Comparison of ENCODE assay signal across 7 cellular contexts in the genomic region with DNA sequence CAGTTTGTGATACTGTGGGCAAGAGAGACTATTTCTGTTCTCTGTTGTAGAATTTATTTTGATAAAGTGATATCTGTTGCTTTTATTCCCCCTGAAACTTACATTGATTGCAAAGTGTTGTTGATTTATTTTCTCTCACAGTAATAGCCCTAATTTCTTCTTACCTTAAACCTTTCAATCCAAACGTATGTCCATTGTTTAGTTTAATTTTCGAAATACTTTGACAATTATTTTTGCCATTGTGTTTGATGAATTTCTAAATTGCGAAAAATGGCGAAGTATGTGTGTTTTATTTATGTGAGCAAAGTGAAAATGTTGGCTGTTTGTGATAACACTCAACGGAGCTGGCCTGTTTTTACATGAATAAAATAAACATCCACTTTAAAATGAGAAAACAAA. TPM values are rescaled to one million over a fixed set of nuclear protein-coding genes. Genes with fewer than 3 reads are reported as not detected.
DNase-seq lines count a peak whose midpoint lies in the region; ATAC-seq and TF ChIP-seq lines count a peak whose summit lies in the region.
"Had no signal": no experiment of that assay in that cellular context is flagged by ENCODE, and none has a peak within 500 bp of the region (broad histone marks: within the 10 kb centered on the region; RNA-seq: fewer than 3 reads in every experiment).

No MANE protein-coding gene starts in this region.

- TF ChIP-seq POLR2A in gastrocnemius medialis (IDR thresholded peaks at IDR 0.05), result no peak

- POLR2A ChIA-PET in HEK293 (lab: Yijun Ruan, JAX), result interaction anchor here (0.7 to 3.4 kb wide), 25 partner anchors 9 to 340 kb away, joined by 3 to 62 read pairs (median 5); a partner anchor contains a TSS

- intact Hi-C loops in gastrocnemius medialis (cut with DNase I; ENCODE audit: low total_unique reads), result loop anchor here (2.0 to 5.0 kb wide), 4 partner anchors 71 to 789 kb away; a partner anchor contains a TSS

- H3K27me3 ChIP-seq in ectodermal cell (ENCODE audit: control insufficient read depth, insufficient read depth, low read length, poor library complexity, severe bottlenecking) (peaks cover 25% of the 10 kb centered on the region), gastrocnemius medialis (no peaks in the 10 kb centered on the region)

- WGBS in ectodermal cell, 2 experiments, result 35 to 57% methylated on average over 3 to 4 of the region's 5 CpGs

- no peak for TF ChIP-seq CTCF in HEK293 (tag by site-specific recombination; IDR thresholded peaks at IDR 0.05)
- TF ChIP-seq CTCF in gastrocnemius medialis (IDR thresholded peaks at IDR 0.05 in 4 of 5, conservative IDR thresholded peaks at IDR 0.05 in 1 of 5), result no peak

- H3K9me3 ChIP-seq in HEK293 (ENCODE audit: control insufficient read depth, insufficient read depth, low read depth, low read length) (no peaks in the 10 kb centered on the region), ectodermal cell (ENCODE audit: control insufficient read depth, low read length) (no peaks in the 10 kb centered on the region), gastrocnemius medialis (no peaks in the 10 kb centered on the region)

- CTCF ChIA-PET in HEK293 (lab: Yijun Ruan, JAX), result interaction anchor here (0.7 to 3.3 kb wide), 4 partner anchors 14 to 319 kb away, joined by 4 to 19 read pairs (median 6); a partner anchor contains a TSS

- in situ Hi-C loops in gastrocnemius medialis (cut with MboI; ENCODE audit: low sequenced_read_pairs in 4 of 4), result loop anchor here in 3 of 4 donors (10.0 to 25.0 kb wide), 3 partner anchors 88 to 132 kb away; a partner anchor contains a TSS

- H3K4me1 ChIP-seq in HEK293 (ENCODE audit: control insufficient read depth, insufficient read depth, low read length) (peaks cover 20% of the 10 kb centered on the region; the same call in 1 of the 2 replicates), ectodermal cell (ENCODE audit: control insufficient read depth, insufficient read depth, low read length) (no peaks in the 10 kb centered on the region), gastrocnemius medialis (peaks cover 15 to 27% of the 10 kb centered on the region in 2 donors)

- H3K36me3 ChIP-seq in HEK293 (ENCODE audit: control insufficient read depth in 2 of 2, insufficient read depth in 1 of 2, low read length in 2 of 2) (peaks cover 0 to 2% of the 10 kb centered on the region in 2 experiments; a peak in 1 of 3 replicates), ectodermal cell (ENCODE audit: control insufficient read depth, insufficient read depth, low read length) (peaks cover under 1% of the 10 kb centered on the region), gastrocnemius medialis (peaks cover 0 to under 1% of the 10 kb centered on the region in 2 donors)

- H3K27ac ChIP-seq in HEK293 (ENCODE audit: extremely low read depth, low read depth, low read length) (peak overlapping the region; percentile 77; the same call in 1 of the 2 replicates), ectodermal cell (ENCODE audit: insufficient read depth, low read depth, low read length, poor library complexity, severe bottlenecking) (no peak overlapping the region), gastrocnemius medialis (peak overlapping the region; percentile 76 to 81 (median 80))

- no peak for ATAC-seq in gastrocnemius medialis
- no peak for ATAC-seq in HG03521 (IDR thresholded peaks at IDR 0.05; ENCODE audit: unreplicated experiment)

- DNase-seq in gastrocnemius medialis (no peak), COLO829 (ENCODE audit: low spot score) (no peak), NCI-H128 (lab: John Stamatoyannopoulos, UW; ENCODE audit: unreplicated experiment) (no peak)

- H3K4me3 ChIP-seq in HEK293 (ENCODE audit: low read depth, low read length) (peak overlapping the region; percentile 89), ectodermal cell (ENCODE audit: insufficient read depth, low read depth, low read length) (peak overlapping the region; percentile 75), gastrocnemius medialis (peak overlapping the region; percentile 70 to 98 (median 92))

TF ChIP-seq in HEK293, 187 proteins besides CTCF, POLR2A, EP300 and RAD21 (continues in another document):
- TF ChIP-seq ZBTB1 (tag by site-specific recombination; IDR thresholded peaks at IDR 0.05) (no peak), ZNF600 (tag by site-specific recombination; IDR thresholded peaks at IDR 0.05) (no peak), ZNF302 (tag by site-specific recombination; IDR thresholded peaks at IDR 0.05; ENCODE audit: low read depth) (no peak), HOXD13 (CRISPR knock-in tag; IDR thresholded peaks at IDR 0.05; ENCODE audit: borderline replicate concordance) (no peak), ZNF121 (tag by site-specific recombination; IDR thresholded peaks at IDR 0.05) (no peak), ZNF654 (tag by site-specific recombination; IDR thresholded peaks at IDR 0.05; ENCODE audit: low read depth) (no peak), KLF7 (tag by site-specific recombination; IDR thresholded peaks at IDR 0.05; ENCODE audit: borderline replicate concordance) (no peak), ZNF354C (tag by site-specific recombination; IDR thresholded peaks at IDR 0.05; ENCODE audit: borderline replicate concordance, low read depth) (no peak), ZIC2 (tag by site-specific recombination; IDR thresholded peaks at IDR 0.05) (no peak), ZNF112 (tag by site-specific recombination; IDR thresholded peaks at IDR 0.05) (no peak), ZBTB21 (tag by site-specific recombination; IDR thresholded peaks at IDR 0.05) (no peak), IKZF3 (tag by site-specific recombination; IDR thresholded peaks at IDR 0.05) (no peak), ZFP41 (tag by site-specific recombination; IDR thresholded peaks at IDR 0.05; ENCODE audit: borderline replicate concordance) (no peak)
- TF ChIP-seq, protein P1, sequence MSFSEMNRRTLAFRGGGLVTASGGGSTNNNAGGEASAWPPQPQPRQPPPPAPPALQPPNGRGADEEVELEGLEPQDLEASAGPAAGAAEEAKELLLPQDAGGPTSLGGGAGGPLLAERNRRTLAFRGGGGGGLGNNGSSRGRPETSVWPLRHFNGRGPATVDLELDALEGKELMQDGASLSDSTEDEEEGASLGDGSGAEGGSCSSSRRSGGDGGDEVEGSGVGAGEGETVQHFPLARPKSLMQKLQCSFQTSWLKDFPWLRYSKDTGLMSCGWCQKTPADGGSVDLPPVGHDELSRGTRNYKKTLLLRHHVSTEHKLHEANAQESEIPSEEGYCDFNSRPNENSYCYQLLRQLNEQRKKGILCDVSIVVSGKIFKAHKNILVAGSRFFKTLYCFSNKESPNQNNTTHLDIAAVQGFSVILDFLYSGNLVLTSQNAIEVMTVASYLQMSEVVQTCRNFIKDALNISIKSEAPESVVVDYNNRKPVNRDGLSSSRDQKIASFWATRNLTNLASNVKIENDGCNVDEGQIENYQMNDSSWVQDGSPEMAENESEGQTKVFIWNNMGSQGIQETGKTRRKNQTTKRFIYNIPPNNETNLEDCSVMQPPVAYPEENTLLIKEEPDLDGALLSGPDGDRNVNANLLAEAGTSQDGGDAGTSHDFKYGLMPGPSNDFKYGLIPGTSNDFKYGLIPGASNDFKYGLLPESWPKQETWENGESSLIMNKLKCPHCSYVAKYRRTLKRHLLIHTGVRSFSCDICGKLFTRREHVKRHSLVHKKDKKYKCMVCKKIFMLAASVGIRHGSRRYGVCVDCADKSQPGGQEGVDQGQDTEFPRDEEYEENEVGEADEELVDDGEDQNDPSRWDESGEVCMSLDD (tag by site-specific recombination; IDR thresholded peaks at IDR 0.05), result no peak
- TF ChIP-seq, protein P2, sequence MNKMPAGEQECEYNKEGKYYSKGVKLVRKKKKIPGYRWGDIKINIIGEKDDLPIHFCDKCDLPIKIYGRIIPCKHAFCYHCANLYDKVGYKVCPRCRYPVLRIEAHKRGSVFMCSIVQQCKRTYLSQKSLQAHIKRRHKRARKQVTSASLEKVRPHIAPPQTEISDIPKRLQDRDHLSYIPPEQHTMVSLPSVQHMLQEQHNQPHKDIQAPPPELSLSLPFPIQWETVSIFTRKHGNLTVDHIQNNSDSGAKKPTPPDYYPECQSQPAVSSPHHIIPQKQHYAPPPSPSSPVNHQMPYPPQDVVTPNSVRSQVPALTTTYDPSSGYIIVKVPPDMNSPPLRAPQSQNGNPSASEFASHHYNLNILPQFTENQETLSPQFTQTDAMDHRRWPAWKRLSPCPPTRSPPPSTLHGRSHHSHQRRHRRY (tag by site-specific recombination; IDR thresholded peaks at IDR 0.05), result no peak
- TF ChIP-seq, protein P3, sequence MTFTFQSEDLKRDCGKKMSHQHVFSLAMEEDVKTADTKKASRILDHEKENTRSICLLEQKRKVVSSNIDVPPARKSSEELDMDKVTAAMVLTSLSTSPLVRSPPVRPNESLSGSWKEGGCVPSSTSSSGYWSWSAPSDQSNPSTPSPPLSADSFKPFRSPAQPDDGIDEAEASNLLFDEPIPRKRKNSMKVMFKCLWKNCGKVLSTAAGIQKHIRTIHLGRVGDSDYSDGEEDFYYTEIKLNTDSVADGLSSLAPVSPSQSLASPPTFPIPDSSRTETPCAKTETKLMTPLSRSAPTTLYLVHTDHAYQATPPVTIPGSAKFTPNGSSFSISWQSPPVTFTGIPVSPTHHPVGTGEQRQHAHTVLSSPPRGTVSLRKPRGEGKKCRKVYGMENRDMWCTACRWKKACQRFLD (tag by site-specific recombination; IDR thresholded peaks at IDR 0.05), result no peak

RNA-seq across cellular contexts. Expression of a gene that starts 0.4 kb away (rescaled TPM):
- 23.3 TPM for polyA plus RNA-seq in ectodermal cell (2013, experiment 1 of 4)
- 26.1 TPM for polyA plus RNA-seq in ectodermal cell (2013, experiment 2 of 4)
- polyA plus RNA-seq in ectodermal cell (2013, experiment 3 of 4), result 19.6 TPM
- polyA plus RNA-seq in ectodermal cell (2013, experiment 4 of 4), result 25.7 TPM
- total RNA-seq in gastrocnemius medialis, result 10 to 100 TPM in 2 of 4 donors, 1 to 10 TPM in 2; 7.3 to 13.4 (median 9.8) TPM

RNA-seq across cellular contexts. Expression of a gene that starts 7.5 kb away (rescaled TPM):
- polyA plus RNA-seq in ectodermal cell (2013, experiment 1 of 4), result not detected
- not detected for polyA plus RNA-seq in ectodermal cell (2013, experiment 2 of 4)
- not detected for polyA plus RNA-seq in ectodermal cell (2013, experiment 3 of 4)
- not detected for polyA plus RNA-seq in ectodermal cell (2013, experiment 4 of 4)
- 10 to 100 TPM in 1 of 4 donors, 1 to 10 TPM in 3; 1.5 to 10.1 (median 5.6) TPM for total RNA-seq in gastrocnemius medialis
- total RNA-seq: T-helper 2 cell treated with Interferon-gamma antibody and Interleukin-4, amounts not matched to agents 100 ng/mL and 5 ng/mL, for 36 hours had no signal

RNA-seq across cellular contexts. Expression of a gene that starts 14.5 kb away (rescaled TPM):
- polyA plus RNA-seq in ectodermal cell (2013, experiment 1 of 4), result 9.4 TPM
- polyA plus RNA-seq in ectodermal cell (2013, experiment 2 of 4), result 9.0 TPM
- polyA plus RNA-seq in ectodermal cell (2013, experiment 3 of 4), result 7.6 TPM
- polyA plus RNA-seq in ectodermal cell (2013, experiment 4 of 4), result 9.2 TPM
- total RNA-seq in gastrocnemius medialis, result 1 to 10 TPM in 3 of 4 donors, under 1 TPM in 1; 0.82 to 3.3 (median 1.1) TPM

RNA-seq across cellular contexts. Expression of a gene that starts 14.8 kb away (rescaled TPM):
- 13.9 TPM for polyA plus RNA-seq in ectodermal cell (2013, experiment 1 of 4)
- polyA plus RNA-seq in ectodermal cell (2013, experiment 2 of 4), result 13.9 TPM
- 11.4 TPM for polyA plus RNA-seq in ectodermal cell (2013, experiment 3 of 4)
- 10.8 TPM for polyA plus RNA-seq in ectodermal cell (2013, experiment 4 of 4)
- 1 to 10 TPM in 3 of 4 donors, under 1 TPM in 1; 0.80 to 2.8 (median 1.5) TPM for total RNA-seq in gastrocnemius medialis

RNA-seq across cellular contexts. Expression of a gene that starts 41.5 kb away (rescaled TPM):
- polyA plus RNA-seq in ectodermal cell (2013, experiment 1 of 4), result 34.0 TPM
- 30.0 TPM for polyA plus RNA-seq in ectodermal cell (2013, experiment 2 of 4)
- 28.3 TPM for polyA plus RNA-seq in ectodermal cell (2013, experiment 3 of 4)
- polyA plus RNA-seq in ectodermal cell (2013, experiment 4 of 4), result 31.6 TPM
- 1 to 10 TPM; 3.7 to 6.5 (median 4.3) TPM for total RNA-seq in gastrocnemius medialis
